Comparison of ENCODE assay signal across 8 cellular contexts in the genomic region with DNA sequence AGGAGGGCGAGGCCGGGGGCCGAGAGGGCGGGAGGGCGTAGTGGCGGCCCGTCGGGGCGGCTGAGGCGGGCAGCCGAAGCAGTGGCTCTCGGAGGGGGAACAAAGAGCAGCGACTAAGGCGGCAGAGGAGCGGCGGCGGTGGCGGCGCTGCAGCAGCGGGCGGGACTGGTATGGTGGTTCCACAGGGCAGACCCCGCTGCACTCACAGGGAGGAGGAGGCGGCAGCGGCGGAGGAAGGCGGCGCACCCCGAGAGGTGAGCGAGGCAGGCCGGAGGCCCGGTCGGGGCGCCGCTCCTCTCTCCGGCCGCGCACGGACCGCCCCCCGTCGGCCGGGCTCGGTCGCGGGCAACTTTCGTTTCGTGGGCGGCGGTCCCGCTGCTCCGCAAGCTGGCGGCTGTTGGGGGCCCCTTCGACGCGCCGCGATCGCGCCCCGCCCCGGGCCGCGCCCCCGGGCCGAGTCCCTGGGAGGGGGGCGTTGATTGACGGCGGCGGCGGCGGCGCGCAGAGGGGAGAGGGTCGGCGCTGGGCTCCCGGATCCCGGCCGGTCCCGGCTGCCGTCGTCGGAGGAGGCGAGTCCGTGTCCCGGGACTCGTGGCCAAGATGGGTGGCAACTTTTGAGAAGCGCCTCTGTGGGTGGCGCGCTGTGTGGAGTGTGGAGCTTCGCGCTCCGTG. TPM values are rescaled to one million over a fixed set of nuclear protein-coding genes. Genes with fewer than 3 reads are reported as not detected.
DNase-seq lines count a peak whose midpoint lies in the region; ATAC-seq and TF ChIP-seq lines count a peak whose summit lies in the region.

No MANE protein-coding gene starts in this region.

- peak; percentile 66 for DNase-seq in left lobe of liver (ENCODE audit: low spot score)
- DNase-seq in stimulated activated CD4-positive, alpha-beta T cell treated with anti-CD3 and anti-CD28 coated beads, Interleukin-2, amount 100 ng/mL, for 48 hours = peak; percentile 19 to 27
- no peak for DNase-seq in KG1 (lab: John Stamatoyannopoulos, UW)

- TF ChIP-seq CTCF in C4-2B (conservative IDR thresholded peaks at IDR 0.05) (no peak), VCaP (conservative IDR thresholded peaks at IDR 0.05) (peak; percentile 36; the same call in 1 of the 2 replicates)

- peak; percentile 46 for ATAC-seq in GM19324 (IDR thresholded peaks at IDR 0.05; ENCODE audit: low FRiP score, unreplicated experiment)
- ATAC-seq in HG03378 (IDR thresholded peaks at IDR 0.05; ENCODE audit: unreplicated experiment) = peak; percentile 34
- peak; percentile 58 for ATAC-seq in left lobe of liver

- H3K27ac ChIP-seq in C4-2B (peak overlapping the region; percentile 90), VCaP (peak overlapping the region; percentile 99), cingulate gyrus (ENCODE audit: low read depth, low read length) (peak overlapping the region; percentile 69)

RNA-seq across cellular contexts. Expression of gene CNOT6, which starts 0.5 kb away (rescaled TPM):
- 5.2 TPM for total RNA-seq in left lobe of liver
